2 cellular contexts compared by ENCODE assay signal in the genomic region with DNA sequence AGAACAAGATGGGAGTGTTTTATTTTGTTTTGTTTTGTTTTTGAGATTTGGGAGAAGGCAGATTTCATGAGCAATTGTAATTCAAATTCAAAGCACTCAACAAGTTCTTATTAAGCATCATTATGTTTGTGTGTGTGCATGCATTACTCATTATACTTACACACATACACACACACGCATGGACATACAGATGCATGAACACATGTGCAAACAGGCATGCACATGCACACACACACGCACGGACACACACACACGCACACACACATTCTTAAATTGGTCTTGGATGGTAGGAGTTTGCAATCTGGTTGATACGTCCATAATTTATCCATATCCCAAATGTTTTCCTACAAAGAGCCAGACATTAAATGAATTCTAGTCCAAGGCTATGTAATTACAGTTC.
TF ChIP-seq lines count a peak whose summit lies in the region.

No MANE protein-coding gene starts in this region.

TF ChIP-seq in HepG2, 621 proteins besides CTCF, POLR2A, EP300 and RAD21 (continued from another document):
- TF ChIP-seq, protein P1, sequence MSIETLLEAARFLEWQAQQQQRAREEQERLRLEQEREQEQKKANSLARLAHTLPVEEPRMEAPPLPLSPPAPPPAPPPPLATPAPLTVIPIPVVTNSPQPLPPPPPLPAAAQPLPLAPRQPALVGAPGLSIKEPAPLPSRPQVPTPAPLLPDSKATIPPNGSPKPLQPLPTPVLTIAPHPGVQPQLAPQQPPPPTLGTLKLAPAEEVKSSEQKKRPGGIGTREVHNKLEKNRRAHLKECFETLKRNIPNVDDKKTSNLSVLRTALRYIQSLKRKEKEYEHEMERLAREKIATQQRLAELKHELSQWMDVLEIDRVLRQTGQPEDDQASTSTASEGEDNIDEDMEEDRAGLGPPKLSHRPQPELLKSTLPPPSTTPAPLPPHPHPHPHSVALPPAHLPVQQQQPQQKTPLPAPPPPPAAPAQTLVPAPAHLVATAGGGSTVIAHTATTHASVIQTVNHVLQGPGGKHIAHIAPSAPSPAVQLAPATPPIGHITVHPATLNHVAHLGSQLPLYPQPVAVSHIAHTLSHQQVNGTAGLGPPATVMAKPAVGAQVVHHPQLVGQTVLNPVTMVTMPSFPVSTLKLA (IDR thresholded peaks at IDR 0.05) = peak; percentile 81

TF ChIP-seq in GM12878, 131 proteins besides CTCF, POLR2A, EP300 and RAD21 (continued from another document):
- TF ChIP-seq, protein P2, sequence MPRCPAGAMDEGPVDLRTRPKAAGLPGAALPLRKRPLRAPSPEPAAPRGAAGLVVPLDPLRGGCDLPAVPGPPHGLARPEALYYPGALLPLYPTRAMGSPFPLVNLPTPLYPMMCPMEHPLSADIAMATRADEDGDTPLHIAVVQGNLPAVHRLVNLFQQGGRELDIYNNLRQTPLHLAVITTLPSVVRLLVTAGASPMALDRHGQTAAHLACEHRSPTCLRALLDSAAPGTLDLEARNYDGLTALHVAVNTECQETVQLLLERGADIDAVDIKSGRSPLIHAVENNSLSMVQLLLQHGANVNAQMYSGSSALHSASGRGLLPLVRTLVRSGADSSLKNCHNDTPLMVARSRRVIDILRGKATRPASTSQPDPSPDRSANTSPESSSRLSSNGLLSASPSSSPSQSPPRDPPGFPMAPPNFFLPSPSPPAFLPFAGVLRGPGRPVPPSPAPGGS (IDR thresholded peaks at IDR 0.05; ENCODE audit: borderline replicate concordance, insufficient read depth, low read depth, low read length, poor library complexity, severe bottlenecking) = peak; percentile 80
